ENCODE assay signal across 8 cellular contexts in genomic region chr2:96528680-96529375, GRCh38. TPM values are rescaled to one million over a fixed set of nuclear protein-coding genes. Genes with fewer than 3 reads are reported as not detected.
A peak's percentile ranks its signal among the peaks of the same experiment; 100 is the strongest.
DNase-seq lines count a peak whose midpoint lies in the region; ATAC-seq and TF ChIP-seq lines count a peak whose summit lies in the region.
"Had no signal": no experiment of that assay in that cellular context is flagged by ENCODE, and none has a peak within 500 bp of the region (broad histone marks: within the 10 kb centered on the region; RNA-seq: fewer than 3 reads in every experiment).

No MANE protein-coding gene starts in this region.

- H3T11ph ChIP-seq in H9 (ENCODE audit: low read length): no peak overlapping the region

- H3K4me2 ChIP-seq in H9 (ENCODE audit: insufficient read depth, insufficient read length, low read length): no peak overlapping the region

- H3K27ac ChIP-seq in H9 (ENCODE audit: insufficient read length, low read depth, low read length) (no peak overlapping the region), left ventricle myocardium inferior (replicated peaks) (peak overlapping the region; percentile 83)

- H4K5ac ChIP-seq in H9 (ENCODE audit: insufficient read length, low read depth, low read length): no peak overlapping the region

- no peak overlapping the region for H3K27ac Mint-ChIP-seq in H9
- peak overlapping the region; percentile 96 for H3K27ac Mint-ChIP-seq in activated T-helper 17 cell treated with anti-CD3 and anti-CD28 coated beads, Interleukin-2, amount 50 U/mL, for 72 hours
- H3K27ac Mint-ChIP-seq in stimulated activated naive B cell treated with anti-CD40 and anti-IgM and Interleukin-4, amounts not matched to agents 10 μg/mL and 1 μg/mL and 100 μg/mL, for 72 hours: peak overlapping the region; percentile 93

- H2BK15ac ChIP-seq in H9 (ENCODE audit: low read depth, low read length): no peak overlapping the region

- H3K4me1 ChIP-seq in H9 (ENCODE audit: insufficient read depth, low read length) (peaks cover 3% of the 10 kb centered on the region; the same call in 1 of the 2 replicates), left ventricle myocardium inferior (peaks cover 70% of the 10 kb centered on the region)

- H2AK5ac ChIP-seq in H9 (ENCODE audit: insufficient read length, low read length): no peak overlapping the region

- H3K4ac ChIP-seq in H9 (ENCODE audit: low read depth, low read length): no peak overlapping the region

- H4K20me1 ChIP-seq in H9 (ENCODE audit: control insufficient read depth, insufficient read depth, insufficient read length): no peaks in the 10 kb centered on the region

- peaks cover 70% of the 10 kb centered on the region for H3K27me3 Mint-ChIP-seq in H9 (ENCODE audit: low read depth)
- H3K27me3 Mint-ChIP-seq in activated T-helper 17 cell treated with anti-CD3 and anti-CD28 coated beads, Interleukin-2, amount 50 U/mL, for 72 hours: no peaks in the 10 kb centered on the region
- peaks cover 2 to 3% of the 10 kb centered on the region in 2 donors for H3K27me3 Mint-ChIP-seq in stimulated activated naive B cell treated with anti-CD40 and anti-IgM and Interleukin-4, amounts not matched to agents 10 μg/mL and 1 μg/mL and 100 μg/mL, for 72 hours

- intact Hi-C loops in left ventricle myocardium inferior (cut with micrococcal nuclease): no loop called here

- H3K9ac ChIP-seq in H9 (ENCODE audit: extremely low read depth, insufficient read length, low read length): no peak overlapping the region

- TF ChIP-seq CTCF in H9 (conservative IDR thresholded peaks at IDR 0.05) (0 out of 3 replicates have a peak, but pooled peaks have one; percentile 11), left ventricle myocardium inferior (IDR thresholded peaks at IDR 0.05; ENCODE audit: borderline replicate concordance) (no peak)

- no peak overlapping the region for H2BK20ac ChIP-seq in H9 (ENCODE audit: low read depth, low read length, poor library complexity, severe bottlenecking)

- H4K91ac ChIP-seq in H9 (ENCODE audit: insufficient read length, low read depth, low read length): no peak overlapping the region

- H4K8ac ChIP-seq in H9 (replicated peaks; ENCODE audit: insufficient read length, low read depth, low read length): no peak overlapping the region

- peaks cover 2% of the 10 kb centered on the region for H3K23me2 ChIP-seq in H9 (ENCODE audit: insufficient read length, low read depth, low read length, poor library complexity, severe bottlenecking)

- H3K4me3 Mint-ChIP-seq in H9: peak overlapping the region in 1 of 2 experiments; percentile 24; a peak in 1 of 5 replicates
- peak overlapping the region; percentile 85 for H3K4me3 Mint-ChIP-seq in activated T-helper 17 cell treated with anti-CD3 and anti-CD28 coated beads, Interleukin-2, amount 50 U/mL, for 72 hours
- peak overlapping the region; percentile 80 for H3K4me3 Mint-ChIP-seq in stimulated activated naive B cell treated with anti-CD40 and anti-IgM and Interleukin-4, amounts not matched to agents 10 μg/mL and 1 μg/mL and 100 μg/mL, for 72 hours

- H3K9me3 Mint-ChIP-seq in H9: no peaks in the 10 kb centered on the region
- no peaks in the 10 kb centered on the region for H3K9me3 Mint-ChIP-seq in activated T-helper 17 cell treated with anti-CD3 and anti-CD28 coated beads, Interleukin-2, amount 50 U/mL, for 72 hours
- no peaks in the 10 kb centered on the region for H3K9me3 Mint-ChIP-seq in stimulated activated naive B cell treated with anti-CD40 and anti-IgM and Interleukin-4, amounts not matched to agents 10 μg/mL and 1 μg/mL and 100 μg/mL, for 72 hours

- no peak overlapping the region for H3K23ac ChIP-seq in H9 (ENCODE audit: insufficient read length, low read depth, low read length)

- H3K18ac ChIP-seq in H9 (ENCODE audit: insufficient read length, low read depth, low read length): no peak overlapping the region

- H3K36me3 Mint-ChIP-seq in H9 (ENCODE audit: insufficient read depth in 1 of 3, low read depth in 3 of 3): no peaks in the 10 kb centered on the region
- H3K36me3 Mint-ChIP-seq in activated T-helper 17 cell treated with anti-CD3 and anti-CD28 coated beads, Interleukin-2, amount 50 U/mL, for 72 hours (ENCODE audit: low read depth): no peaks in the 10 kb centered on the region
- H3K36me3 Mint-ChIP-seq in stimulated activated naive B cell treated with anti-CD40 and anti-IgM and Interleukin-4, amounts not matched to agents 10 μg/mL and 1 μg/mL and 100 μg/mL, for 72 hours: no peaks in the 10 kb centered on the region

- peaks cover 15 to 29% of the 10 kb centered on the region in 2 experiments for H3K4me1 Mint-ChIP-seq in H9
- H3K4me1 Mint-ChIP-seq in activated T-helper 17 cell treated with anti-CD3 and anti-CD28 coated beads, Interleukin-2, amount 50 U/mL, for 72 hours: peaks cover 65% of the 10 kb centered on the region
- peaks cover 69 to 95% of the 10 kb centered on the region in 2 donors for H3K4me1 Mint-ChIP-seq in stimulated activated naive B cell treated with anti-CD40 and anti-IgM and Interleukin-4, amounts not matched to agents 10 μg/mL and 1 μg/mL and 100 μg/mL, for 72 hours

- ATAC-seq in activated T-helper 17 cell treated with anti-CD3 and anti-CD28 coated beads, Interleukin-2, amount 50 U/mL, for 72 hours (replicated peaks): no peak
- no peak for ATAC-seq in stimulated activated naive B cell treated with anti-CD40 and anti-IgM and Interleukin-4, amounts not matched to agents 10 μg/mL and 1 μg/mL and 100 μg/mL, for 72 hours (replicated peaks)

- no peaks in the 10 kb centered on the region for H3K36me3 ChIP-seq in left ventricle myocardium inferior

- no peak overlapping the region for H2AFZ ChIP-seq in H9 (ENCODE audit: low read length)

- H3K79me2 ChIP-seq in H9 (ENCODE audit: insufficient read depth, low read length): no peaks in the 10 kb centered on the region

- WGBS in H9 (ENCODE audit: extremely low coverage, insufficient read length, low lambda C conversion rate): no CpG with 5 or more reads among the region's 9 CpGs

- no peak overlapping the region for H2BK120ac ChIP-seq in H9 (ENCODE audit: low read depth, low read length, poor library complexity, severe bottlenecking)

- H3K56ac ChIP-seq in H9 (ENCODE audit: insufficient read length, low read depth, low read length): no peak overlapping the region

- peak overlapping the region; percentile 72 for H3K4me3 ChIP-seq in left ventricle myocardium inferior

- no peaks in the 10 kb centered on the region for H3K27me3 ChIP-seq in H9 (ENCODE audit: insufficient read depth, low read length)
- H3K27me3 ChIP-seq in left ventricle myocardium inferior (ENCODE audit: low read depth): no peaks in the 10 kb centered on the region

- H2BK12ac ChIP-seq in H9 (ENCODE audit: insufficient read length, low read depth, low read length): no peak overlapping the region

- H3K14ac ChIP-seq in H9 (ENCODE audit: insufficient read depth, low read length): no peak overlapping the region

- H3K79me1 ChIP-seq in H9 (ENCODE audit: insufficient read depth, low read depth, low read length, poor library complexity, severe bottlenecking): no peaks in the 10 kb centered on the region

- H2BK5ac ChIP-seq in H9 (ENCODE audit: insufficient read length, low read length): no peak overlapping the region

- H3K9me3 ChIP-seq in H9 (ENCODE audit: control insufficient read depth, low read depth, low read length): no peaks in the 10 kb centered on the region
- no peaks in the 10 kb centered on the region for H3K9me3 ChIP-seq in left ventricle myocardium inferior (replicated peaks)

- DNase-seq in H9: no peak
- DNase-seq in left ventricle myocardium inferior: no peak
- no peak for DNase-seq in stimulated activated naive B cell treated with anti-CD40 and anti-IgM and Interleukin-4, amounts not matched to agents 10 μg/mL and 1 μg/mL and 100 μg/mL, for 72 hours
- DNase-seq in AML-193 (lab: John Stamatoyannopoulos, UW): no peak
- no peak for DNase-seq in HK-2 (ENCODE audit: unreplicated experiment)
- no peak for DNase-seq in NCI-H526 treated with DMSO at 0.1 percent for 48 hours (lab: John Stamatoyannopoulos, UW)
- DNase-seq: NCI-H446 had no signal

RNA-seq across cellular contexts. Expression of gene ARID5A, which starts 7.7 kb away (rescaled TPM):
- total RNA-seq in H9 (2021): 3.8 and 4.5 TPM in 2 replicates
- total RNA-seq in activated T-helper 17 cell treated with anti-CD3 and anti-CD28 coated beads, Interleukin-2, amount 50 U/mL, for 72 hours: 100 to 1,000 TPM; 181 to 252 TPM
- total RNA-seq in left ventricle myocardium inferior: 17.3 TPM

RNA-seq across cellular contexts. Expression of gene NEURL3, which starts 23.7 kb away (rescaled TPM):
- total RNA-seq in H9 (2021) (not detected in 2 replicates), left ventricle myocardium inferior (not detected)
- 1 to 10 TPM in 1 of 2 donors, under 1 TPM in 1; 0.91 to 3.4 TPM for total RNA-seq in activated T-helper 17 cell treated with anti-CD3 and anti-CD28 coated beads, Interleukin-2, amount 50 U/mL, for 72 hours

Comparison
In these comparisons a context has a peak if more than half of its experiments do, and no peak if none do; other contexts are left out.
1. H3K27ac Mint-ChIP-seq: peak in activated T-helper 17 cell treated with anti-CD3 and anti-CD28 coated beads, Interleukin-2, amount 50 U/mL, for 72 hours (single experiment) and stimulated activated naive B cell treated with anti-CD40 and anti-IgM and Interleukin-4, amounts not matched to agents 10 μg/mL and 1 μg/mL and 100 μg/mL, for 72 hours (single experiment); none in H9 (0 of 3).